Comparison of ENCODE assay signal across 20 cellular contexts in the genomic region with DNA sequence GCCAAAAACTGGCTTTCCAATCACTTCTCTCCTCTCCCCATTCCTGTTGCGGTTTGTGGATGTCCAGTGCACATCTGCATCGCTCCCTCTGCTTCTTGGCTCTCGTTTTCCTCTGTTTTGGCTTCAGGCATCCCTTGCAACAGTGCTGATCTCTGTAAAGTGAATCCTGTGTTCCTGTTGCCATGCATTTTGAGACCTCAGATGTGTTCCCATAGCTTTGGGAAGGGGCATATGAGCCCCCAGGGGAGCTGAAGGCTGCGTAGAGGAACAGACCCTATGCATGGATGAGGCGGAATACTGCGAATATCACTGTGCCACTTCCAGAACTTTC.
DNase-seq lines count a peak whose midpoint lies in the region; ATAC-seq and TF ChIP-seq lines count a peak whose summit lies in the region.
"Had no signal": no experiment of that assay in that cellular context is flagged by ENCODE, and none has a peak within 500 bp of the region (broad histone marks: within the 10 kb centered on the region; RNA-seq: fewer than 3 reads in every experiment).

No MANE protein-coding gene starts in this region.

- TF ChIP-seq POLR2A in heart left ventricle (IDR thresholded peaks at IDR 0.05) (no peak), prostate gland (IDR thresholded peaks at IDR 0.05) (no peak), vagina (IDR thresholded peaks at IDR 0.05) (no peak)

- TF ChIP-seq CTCF in heart left ventricle (IDR thresholded peaks at IDR 0.05) (no peak), prostate gland (IDR thresholded peaks at IDR 0.05) (no peak), vagina (IDR thresholded peaks at IDR 0.05) (no peak), endothelial cell (IDR thresholded peaks at IDR 0.05; ENCODE audit: unreplicated experiment) (no peak)

- H3K27ac Mint-ChIP-seq in endothelial cell (ENCODE audit: unreplicated experiment) = no peak overlapping the region
- H3K27ac Mint-ChIP-seq: activated CD4-positive, alpha-beta T cell treated with anti-CD3 and anti-CD28 coated beads, Interleukin-2, amount 10 ng/mL, durations not matched to agents 24 days and 14 days; activated T-helper 1 cell treated with anti-CD3 and anti-CD28 coated beads, Interleukin-12 subunit alpha, Interleukin-12 subunit beta, Interleukin-2, Interleukin-4 antibody, amounts not matched to agents 30 ng/mL and 10 ng/mL and 1 ng/mL, durations not matched to agents 14 hours and 24 hours and 36 hours had no signal

- H3K4me1 ChIP-seq in heart left ventricle = peaks cover 2 to 81% (median 54%) of the 10 kb centered on the region in 12 donors
- peaks cover 15% of the 10 kb centered on the region for H3K4me1 ChIP-seq in prostate gland (replicated peaks)
- peaks cover 86% of the 10 kb centered on the region for H3K4me1 ChIP-seq in vagina

- peaks cover 17% of the 10 kb centered on the region for H3K4me1 Mint-ChIP-seq in endothelial cell (ENCODE audit: unreplicated experiment)

- DNase-seq in heart left ventricle (peak in 2 of 5 donors; percentile 20 to 25), left cardiac atrium (no peak), prostate gland (ENCODE audit: low spot score) (no peak), vagina (ENCODE audit: extremely low spot score in 2 of 2) (no peak), NCI-H226 (no peak), endothelial cell (ENCODE audit: low spot score) (no peak)
- DNase-seq: activated CD4-positive, alpha-beta T cell treated with anti-CD3 and anti-CD28 coated beads, Interleukin-2, amount 10 ng/mL, durations not matched to agents 24 days and 14 days; effector memory CD4-positive, alpha-beta T cell; hippocampal formation; mesendoderm; NCI-H1105 treated with DMSO at 0.1 percent for 48 hours; NCI-H446; stimulated activated CD4-positive, alpha-beta T cell treated with anti-CD3 and anti-CD28 coated beads, Interleukin-4, amount 100 ng/mL, for 4 hours; stimulated activated naive B cell treated with anti-CD40 and anti-IgM and Interleukin-4, amounts not matched to agents 10 μg/mL and 1 μg/mL and 100 μg/mL, for 72 hours; T-helper 2 cell had no signal

- intact Hi-C loops in heart left ventricle (cut with DNase I) (loop anchor here in 1 of 10 donors (5.0 kb wide), 1 partner anchor 122 kb away; no protein-coding TSS in a partner anchor), left cardiac atrium (cut with DNase I) (no loop called here), prostate gland (cut with DNase I) (loop anchor here (5.0 kb wide), 1 partner anchor 267 kb away; the partner anchor contains the start of gene ZFP36L2), vagina (cut with DNase I) (loop anchor here (5.0 kb wide), 1 partner anchor 267 kb away; the partner anchor contains the start of gene ZFP36L2)

- H3K9me3 Mint-ChIP-seq in endothelial cell (ENCODE audit: unreplicated experiment) = no peaks in the 10 kb centered on the region
- H3K9me3 Mint-ChIP-seq: activated CD4-positive, alpha-beta T cell treated with anti-CD3 and anti-CD28 coated beads, Interleukin-2, amount 10 ng/mL, durations not matched to agents 24 days and 14 days; activated T-helper 1 cell treated with anti-CD3 and anti-CD28 coated beads, Interleukin-12 subunit alpha, Interleukin-12 subunit beta, Interleukin-2, Interleukin-4 antibody, amounts not matched to agents 30 ng/mL and 10 ng/mL and 1 ng/mL, durations not matched to agents 14 hours and 24 hours and 36 hours had no signal

- ATAC-seq in heart left ventricle (no peak), left cardiac atrium (no peak), HG03457 (IDR thresholded peaks at IDR 0.05; ENCODE audit: unreplicated experiment) (no peak)
- ATAC-seq: HCT116; Panc1; stimulated activated naive B cell treated with anti-CD40 and anti-IgM and Interleukin-4, amounts not matched to agents 10 μg/mL and 1 μg/mL and 100 μg/mL, for 72 hours had no signal

- no peaks in the 10 kb centered on the region for H3K27me3 ChIP-seq in heart left ventricle
- no peaks in the 10 kb centered on the region for H3K27me3 ChIP-seq in layer of hippocampus (ENCODE audit: control insufficient read depth, insufficient read depth, low read length)
- no peaks in the 10 kb centered on the region for H3K27me3 ChIP-seq in prostate gland (replicated peaks; ENCODE audit: insufficient read depth)
- no peaks in the 10 kb centered on the region for H3K27me3 ChIP-seq in vagina

- H3K36me3 Mint-ChIP-seq in endothelial cell (ENCODE audit: low read depth, unreplicated experiment) = peaks cover 1% of the 10 kb centered on the region
- H3K36me3 Mint-ChIP-seq: stimulated activated naive B cell treated with anti-CD40 and anti-IgM and Interleukin-4, amounts not matched to agents 10 μg/mL and 1 μg/mL and 100 μg/mL, for 72 hours had no signal

- WGBS in heart left ventricle, 4 donors = 69 to 88% (median 82%) methylated on average over 6 of the region's 6 CpGs
- 74% methylated on average over 6 of the region's 6 CpGs for WGBS in prostate gland

- H3K27me3 Mint-ChIP-seq in endothelial cell (ENCODE audit: unreplicated experiment) = peaks cover 9% of the 10 kb centered on the region

- H3K4me3 ChIP-seq in heart left ventricle (no peak overlapping the region), prostate gland (no peak overlapping the region), vagina (no peak overlapping the region)

- H3K36me3 ChIP-seq in heart left ventricle (no peaks in the 10 kb centered on the region), prostate gland (no peaks in the 10 kb centered on the region), vagina (no peaks in the 10 kb centered on the region)

- H3K4me3 Mint-ChIP-seq in endothelial cell (ENCODE audit: unreplicated experiment) = no peak overlapping the region
- H3K4me3 Mint-ChIP-seq: activated CD4-positive, alpha-beta T cell treated with anti-CD3 and anti-CD28 coated beads, Interleukin-2, amount 10 ng/mL, durations not matched to agents 24 days and 14 days; activated T-helper 1 cell treated with anti-CD3 and anti-CD28 coated beads, Interleukin-12 subunit alpha, Interleukin-12 subunit beta, Interleukin-2, Interleukin-4 antibody, amounts not matched to agents 30 ng/mL and 10 ng/mL and 1 ng/mL, durations not matched to agents 14 hours and 24 hours and 36 hours had no signal

- peak overlapping the region; percentile 70 to 91 (median 85) for H3K27ac ChIP-seq in heart left ventricle
- H3K27ac ChIP-seq in layer of hippocampus (ENCODE audit: low read depth, low read length) = peak overlapping the region; percentile 40
- H3K27ac ChIP-seq in prostate gland = peak overlapping the region; percentile 58 to 72
- peak overlapping the region; percentile 87 for H3K27ac ChIP-seq in vagina

- no peaks in the 10 kb centered on the region for H3K9me3 ChIP-seq in heart left ventricle
- no peaks in the 10 kb centered on the region for H3K9me3 ChIP-seq in prostate gland
- H3K9me3 ChIP-seq in vagina = no peaks in the 10 kb centered on the region

Comparison
In these comparisons a context has a peak if more than half of its experiments do, and no peak if none do; other contexts are left out.
1. intact Hi-C loops: an anchor here in prostate gland (5.0 kb wide) and vagina (5.0 kb wide); none called in left cardiac atrium.